ENCODE assay signal across 1 cellular context in genomic region chr10:33773895-33774480, GRCh38.
TF ChIP-seq lines count a peak whose summit lies in the region.

No MANE protein-coding gene starts in this region.

TF ChIP-seq in SK-N-SH, 30 proteins besides CTCF, POLR2A, EP300 and RAD21 (continued from another document):
- TF ChIP-seq USF2 (IDR thresholded peaks at IDR 0.05; ENCODE audit: borderline replicate concordance, low read depth, low read length) (no peak), MEF2A (IDR thresholded peaks at IDR 0.05; ENCODE audit: borderline replicate concordance, low read depth) (no peak), RFX5 (IDR thresholded peaks at IDR 0.05; ENCODE audit: low read length) (no peak), GATA2 (CRISPR knock-in tag; IDR thresholded peaks at IDR 0.05) (no peak), RXRA (IDR thresholded peaks at IDR 0.05; ENCODE audit: borderline replicate concordance, low read depth) (no peak), NFIC (IDR thresholded peaks at IDR 0.05; ENCODE audit: borderline replicate concordance) (no peak), MXI1 (IDR thresholded peaks at IDR 0.05; ENCODE audit: low read depth, low read length) (no peak), SIN3A (IDR thresholded peaks at IDR 0.05; ENCODE audit: borderline replicate concordance, low read depth, low read length) (no peak), SMC3 (IDR thresholded peaks at IDR 0.05; ENCODE audit: low read depth, low read length) (no peak), TEAD4 (IDR thresholded peaks at IDR 0.05; ENCODE audit: borderline replicate concordance, insufficient read depth) (no peak), JUND (IDR thresholded peaks at IDR 0.05) (no peak)
- TF ChIP-seq, protein P1, sequence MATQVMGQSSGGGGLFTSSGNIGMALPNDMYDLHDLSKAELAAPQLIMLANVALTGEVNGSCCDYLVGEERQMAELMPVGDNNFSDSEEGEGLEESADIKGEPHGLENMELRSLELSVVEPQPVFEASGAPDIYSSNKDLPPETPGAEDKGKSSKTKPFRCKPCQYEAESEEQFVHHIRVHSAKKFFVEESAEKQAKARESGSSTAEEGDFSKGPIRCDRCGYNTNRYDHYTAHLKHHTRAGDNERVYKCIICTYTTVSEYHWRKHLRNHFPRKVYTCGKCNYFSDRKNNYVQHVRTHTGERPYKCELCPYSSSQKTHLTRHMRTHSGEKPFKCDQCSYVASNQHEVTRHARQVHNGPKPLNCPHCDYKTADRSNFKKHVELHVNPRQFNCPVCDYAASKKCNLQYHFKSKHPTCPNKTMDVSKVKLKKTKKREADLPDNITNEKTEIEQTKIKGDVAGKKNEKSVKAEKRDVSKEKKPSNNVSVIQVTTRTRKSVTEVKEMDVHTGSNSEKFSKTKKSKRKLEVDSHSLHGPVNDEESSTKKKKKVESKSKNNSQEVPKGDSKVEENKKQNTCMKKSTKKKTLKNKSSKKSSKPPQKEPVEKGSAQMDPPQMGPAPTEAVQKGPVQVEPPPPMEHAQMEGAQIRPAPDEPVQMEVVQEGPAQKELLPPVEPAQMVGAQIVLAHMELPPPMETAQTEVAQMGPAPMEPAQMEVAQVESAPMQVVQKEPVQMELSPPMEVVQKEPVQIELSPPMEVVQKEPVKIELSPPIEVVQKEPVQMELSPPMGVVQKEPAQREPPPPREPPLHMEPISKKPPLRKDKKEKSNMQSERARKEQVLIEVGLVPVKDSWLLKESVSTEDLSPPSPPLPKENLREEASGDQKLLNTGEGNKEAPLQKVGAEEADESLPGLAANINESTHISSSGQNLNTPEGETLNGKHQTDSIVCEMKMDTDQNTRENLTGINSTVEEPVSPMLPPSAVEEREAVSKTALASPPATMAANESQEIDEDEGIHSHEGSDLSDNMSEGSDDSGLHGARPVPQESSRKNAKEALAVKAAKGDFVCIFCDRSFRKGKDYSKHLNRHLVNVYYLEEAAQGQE (IDR thresholded peaks at IDR 0.05; ENCODE audit: low read depth, low read length): no peak
